35 cellular contexts compared by ENCODE assay signal in the genomic region with DNA sequence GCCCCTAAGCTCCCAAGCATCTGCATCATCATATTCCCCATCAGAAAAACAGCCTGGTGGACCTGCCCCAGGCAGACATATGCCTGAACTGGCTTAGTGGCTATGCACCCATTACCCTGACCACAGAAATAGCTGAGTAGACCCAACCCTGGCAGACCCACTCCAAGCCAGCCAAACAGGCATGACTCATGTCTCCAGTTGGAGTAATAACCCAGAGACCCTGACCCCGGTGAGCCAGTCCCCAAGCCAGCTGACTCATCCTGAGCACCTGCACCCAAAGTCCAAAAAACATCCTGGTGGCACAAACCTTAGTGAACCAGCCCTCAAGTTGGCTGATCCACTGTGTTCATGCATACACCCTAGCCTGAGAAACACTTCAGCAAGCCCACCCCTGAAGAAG.
"Had no signal": no experiment of that assay in that cellular context is flagged by ENCODE, and none has a peak within 500 bp of the region (broad histone marks: within the 10 kb centered on the region; RNA-seq: fewer than 3 reads in every experiment).

No MANE protein-coding gene starts in this region.

- DNase-seq: Karpas-422, Kasumi-1, MG63, MM.1S, MV-4-11, NCI-H1048, NCI-H1092, NCI-H1092 treated with DMSO at 0.1 percent for 48 hours, NCI-H1105, NCI-H1105 treated with DMSO at 0.1 percent for 48 hours, NCI-H1417, NCI-H1417 treated with DMSO at 0.1 percent for 48 hours, NCI-H1436, NCI-H1436 treated with DMSO at 0.1 percent for 48 hours, NCI-H146, NCI-H1694, NCI-H1694 treated with DMSO at 0.1 percent for 48 hours, NCI-H187, NCI-H187 treated with DMSO at 0.1 percent for 48 hours, NCI-H1930, NCI-H2029, NCI-H2029 treated with DMSO at 0.1 percent for 48 hours, NCI-H2081, NCI-H2081 treated with DMSO at 0.1 percent for 48 hours, NCI-H2107, NCI-H2171, NCI-H2171 treated with DMSO at 0.1 percent for 48 hours, NCI-H2227 treated with DMSO at 0.1 percent for 48 hours, NCI-H226, NCI-H345, NCI-H446, NCI-H446 treated with DMSO at 0.1 percent for 48 hours, NCI-H510A, NCI-H510A treated with DMSO at 0.1 percent for 48 hours, NCI-H524 had no signal
